In genomic region chr10:26292058-26292457, GRCh38 we compare ENCODE assay signal across 19 cellular contexts.
"Had no signal": no experiment of that assay in that cellular context is flagged by ENCODE, and none has a peak within 500 bp of the region (broad histone marks: within the 10 kb centered on the region; RNA-seq: fewer than 3 reads in every experiment).

No MANE protein-coding gene starts in this region.

- DNase-seq: activated CD4-positive, alpha-beta memory T cell treated with anti-CD3 and anti-CD28 coated beads, Interleukin-2, amount 10 ng/mL, durations not matched to agents 7 days and 5 days; activated CD4-positive, alpha-beta T cell treated with anti-CD3 and anti-CD28 coated beads for 36 hours; activated CD8-positive, alpha-beta memory T cell treated with anti-CD3 and anti-CD28 coated beads, Interleukin-2, amount 50 U/mL, for 4 hours; activated naive CD8-positive, alpha-beta T cell treated with anti-CD3 and anti-CD28 coated beads, Interleukin-2, amount 10 ng/mL, durations not matched to agents 7 days and 5 days; activated T-cell treated with anti-CD3 and anti-CD28 coated beads, Interleukin-2, amount 50 U/mL, for 48 hours; brain microvascular endothelial cell; cortex of kidney; effector CD8-positive, alpha-beta T cell; foreskin melanocyte; heart right ventricle; left cardiac atrium; lower lobe of right lung; ovary; stimulated activated naive CD8-positive, alpha-beta T cell treated with anti-CD3 and anti-CD28 coated beads, Interleukin-15, amount 100 ng/mL, for 72 hours; T-helper 2 cell; upper lobe of right lung had no signal

- H3K4me3 ChIP-seq: heart right ventricle, lower lobe of right lung, ovary, upper lobe of right lung had no signal

- ATAC-seq: activated CD4-positive, alpha-beta T cell treated with anti-CD3 and anti-CD28 coated beads for 36 hours; heart right ventricle; left cardiac atrium; lower lobe of right lung; sciatic nerve; stimulated activated naive CD8-positive, alpha-beta T cell treated with anti-CD3 and anti-CD28 coated beads, Interleukin-15, amount 100 ng/mL, for 72 hours; upper lobe of right lung had no signal

- H3K27ac ChIP-seq: brain microvascular endothelial cell, heart right ventricle, lower lobe of right lung, ovary, upper lobe of right lung had no signal

- H3K36me3 Mint-ChIP-seq: activated naive CD8-positive, alpha-beta T cell treated with anti-CD3 and anti-CD28 coated beads, Interleukin-2, amount 10 ng/mL, durations not matched to agents 7 days and 5 days had no signal

- H3K4me1 ChIP-seq: heart right ventricle, lower lobe of right lung, upper lobe of right lung had no signal

- H3K27me3 ChIP-seq: brain microvascular endothelial cell, ovary, upper lobe of right lung had no signal

- H3K9me3 Mint-ChIP-seq: activated CD4-positive, alpha-beta memory T cell treated with anti-CD3 and anti-CD28 coated beads, Interleukin-2, amount 10 ng/mL, durations not matched to agents 7 days and 5 days; activated naive CD8-positive, alpha-beta T cell treated with anti-CD3 and anti-CD28 coated beads, Interleukin-2, amount 10 ng/mL, durations not matched to agents 7 days and 5 days; central memory CD8-positive, alpha-beta T cell; nephron; stimulated activated naive CD8-positive, alpha-beta T cell treated with anti-CD3 and anti-CD28 coated beads, Interleukin-15, amount 100 ng/mL, for 72 hours had no signal

- H3K27ac Mint-ChIP-seq: activated CD4-positive, alpha-beta memory T cell treated with anti-CD3 and anti-CD28 coated beads, Interleukin-2, amount 10 ng/mL, durations not matched to agents 7 days and 5 days; activated CD4-positive, alpha-beta T cell treated with anti-CD3 and anti-CD28 coated beads for 36 hours; activated naive CD8-positive, alpha-beta T cell treated with anti-CD3 and anti-CD28 coated beads, Interleukin-2, amount 10 ng/mL, durations not matched to agents 7 days and 5 days; nephron; stimulated activated naive CD8-positive, alpha-beta T cell treated with anti-CD3 and anti-CD28 coated beads, Interleukin-15, amount 100 ng/mL, for 72 hours had no signal

- H3K4me3 Mint-ChIP-seq: activated CD4-positive, alpha-beta memory T cell treated with anti-CD3 and anti-CD28 coated beads, Interleukin-2, amount 10 ng/mL, durations not matched to agents 7 days and 5 days; activated CD4-positive, alpha-beta T cell treated with anti-CD3 and anti-CD28 coated beads for 36 hours; activated naive CD8-positive, alpha-beta T cell treated with anti-CD3 and anti-CD28 coated beads, Interleukin-2, amount 10 ng/mL, durations not matched to agents 7 days and 5 days; central memory CD8-positive, alpha-beta T cell; nephron; stimulated activated naive CD8-positive, alpha-beta T cell treated with anti-CD3 and anti-CD28 coated beads, Interleukin-15, amount 100 ng/mL, for 72 hours had no signal

- H3K4me1 Mint-ChIP-seq: activated CD4-positive, alpha-beta memory T cell treated with anti-CD3 and anti-CD28 coated beads, Interleukin-2, amount 10 ng/mL, durations not matched to agents 7 days and 5 days; activated CD4-positive, alpha-beta T cell treated with anti-CD3 and anti-CD28 coated beads for 36 hours; activated naive CD8-positive, alpha-beta T cell treated with anti-CD3 and anti-CD28 coated beads, Interleukin-2, amount 10 ng/mL, durations not matched to agents 7 days and 5 days; central memory CD8-positive, alpha-beta T cell; nephron; stimulated activated naive CD8-positive, alpha-beta T cell treated with anti-CD3 and anti-CD28 coated beads, Interleukin-15, amount 100 ng/mL, for 72 hours had no signal

- H3K9me3 ChIP-seq: heart right ventricle, lower lobe of right lung, ovary, upper lobe of right lung had no signal

- H3K36me3 ChIP-seq: brain microvascular endothelial cell, heart right ventricle, lower lobe of right lung, ovary, upper lobe of right lung had no signal
